In the genomic region with DNA sequence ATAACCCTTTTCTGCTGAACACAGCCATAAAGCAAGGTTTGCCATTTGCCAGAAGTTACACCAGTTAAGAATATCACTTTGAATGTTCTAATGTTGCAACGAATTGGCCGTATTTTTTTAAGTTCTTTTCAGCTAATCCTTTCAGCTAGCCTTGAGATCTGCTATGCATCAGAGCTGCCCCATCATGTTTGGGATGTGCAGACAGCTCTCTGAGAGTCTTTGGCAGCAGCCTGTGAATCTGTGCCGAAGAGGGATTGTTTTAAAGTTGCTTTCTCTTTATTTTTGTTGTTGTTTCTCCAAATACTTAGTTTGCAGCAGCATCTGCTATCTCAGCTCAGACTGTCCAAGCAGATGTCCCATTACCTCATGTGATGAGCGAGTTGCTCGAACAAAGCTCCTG, we compare ENCODE assay signal across 1 cellular context.
TF ChIP-seq lines count a peak whose summit lies in the region.

No MANE protein-coding gene starts in this region.

TF ChIP-seq in GM23338, 12 proteins besides CTCF, POLR2A, EP300 and RAD21 (continued from another document):
- TF ChIP-seq, protein P1, sequence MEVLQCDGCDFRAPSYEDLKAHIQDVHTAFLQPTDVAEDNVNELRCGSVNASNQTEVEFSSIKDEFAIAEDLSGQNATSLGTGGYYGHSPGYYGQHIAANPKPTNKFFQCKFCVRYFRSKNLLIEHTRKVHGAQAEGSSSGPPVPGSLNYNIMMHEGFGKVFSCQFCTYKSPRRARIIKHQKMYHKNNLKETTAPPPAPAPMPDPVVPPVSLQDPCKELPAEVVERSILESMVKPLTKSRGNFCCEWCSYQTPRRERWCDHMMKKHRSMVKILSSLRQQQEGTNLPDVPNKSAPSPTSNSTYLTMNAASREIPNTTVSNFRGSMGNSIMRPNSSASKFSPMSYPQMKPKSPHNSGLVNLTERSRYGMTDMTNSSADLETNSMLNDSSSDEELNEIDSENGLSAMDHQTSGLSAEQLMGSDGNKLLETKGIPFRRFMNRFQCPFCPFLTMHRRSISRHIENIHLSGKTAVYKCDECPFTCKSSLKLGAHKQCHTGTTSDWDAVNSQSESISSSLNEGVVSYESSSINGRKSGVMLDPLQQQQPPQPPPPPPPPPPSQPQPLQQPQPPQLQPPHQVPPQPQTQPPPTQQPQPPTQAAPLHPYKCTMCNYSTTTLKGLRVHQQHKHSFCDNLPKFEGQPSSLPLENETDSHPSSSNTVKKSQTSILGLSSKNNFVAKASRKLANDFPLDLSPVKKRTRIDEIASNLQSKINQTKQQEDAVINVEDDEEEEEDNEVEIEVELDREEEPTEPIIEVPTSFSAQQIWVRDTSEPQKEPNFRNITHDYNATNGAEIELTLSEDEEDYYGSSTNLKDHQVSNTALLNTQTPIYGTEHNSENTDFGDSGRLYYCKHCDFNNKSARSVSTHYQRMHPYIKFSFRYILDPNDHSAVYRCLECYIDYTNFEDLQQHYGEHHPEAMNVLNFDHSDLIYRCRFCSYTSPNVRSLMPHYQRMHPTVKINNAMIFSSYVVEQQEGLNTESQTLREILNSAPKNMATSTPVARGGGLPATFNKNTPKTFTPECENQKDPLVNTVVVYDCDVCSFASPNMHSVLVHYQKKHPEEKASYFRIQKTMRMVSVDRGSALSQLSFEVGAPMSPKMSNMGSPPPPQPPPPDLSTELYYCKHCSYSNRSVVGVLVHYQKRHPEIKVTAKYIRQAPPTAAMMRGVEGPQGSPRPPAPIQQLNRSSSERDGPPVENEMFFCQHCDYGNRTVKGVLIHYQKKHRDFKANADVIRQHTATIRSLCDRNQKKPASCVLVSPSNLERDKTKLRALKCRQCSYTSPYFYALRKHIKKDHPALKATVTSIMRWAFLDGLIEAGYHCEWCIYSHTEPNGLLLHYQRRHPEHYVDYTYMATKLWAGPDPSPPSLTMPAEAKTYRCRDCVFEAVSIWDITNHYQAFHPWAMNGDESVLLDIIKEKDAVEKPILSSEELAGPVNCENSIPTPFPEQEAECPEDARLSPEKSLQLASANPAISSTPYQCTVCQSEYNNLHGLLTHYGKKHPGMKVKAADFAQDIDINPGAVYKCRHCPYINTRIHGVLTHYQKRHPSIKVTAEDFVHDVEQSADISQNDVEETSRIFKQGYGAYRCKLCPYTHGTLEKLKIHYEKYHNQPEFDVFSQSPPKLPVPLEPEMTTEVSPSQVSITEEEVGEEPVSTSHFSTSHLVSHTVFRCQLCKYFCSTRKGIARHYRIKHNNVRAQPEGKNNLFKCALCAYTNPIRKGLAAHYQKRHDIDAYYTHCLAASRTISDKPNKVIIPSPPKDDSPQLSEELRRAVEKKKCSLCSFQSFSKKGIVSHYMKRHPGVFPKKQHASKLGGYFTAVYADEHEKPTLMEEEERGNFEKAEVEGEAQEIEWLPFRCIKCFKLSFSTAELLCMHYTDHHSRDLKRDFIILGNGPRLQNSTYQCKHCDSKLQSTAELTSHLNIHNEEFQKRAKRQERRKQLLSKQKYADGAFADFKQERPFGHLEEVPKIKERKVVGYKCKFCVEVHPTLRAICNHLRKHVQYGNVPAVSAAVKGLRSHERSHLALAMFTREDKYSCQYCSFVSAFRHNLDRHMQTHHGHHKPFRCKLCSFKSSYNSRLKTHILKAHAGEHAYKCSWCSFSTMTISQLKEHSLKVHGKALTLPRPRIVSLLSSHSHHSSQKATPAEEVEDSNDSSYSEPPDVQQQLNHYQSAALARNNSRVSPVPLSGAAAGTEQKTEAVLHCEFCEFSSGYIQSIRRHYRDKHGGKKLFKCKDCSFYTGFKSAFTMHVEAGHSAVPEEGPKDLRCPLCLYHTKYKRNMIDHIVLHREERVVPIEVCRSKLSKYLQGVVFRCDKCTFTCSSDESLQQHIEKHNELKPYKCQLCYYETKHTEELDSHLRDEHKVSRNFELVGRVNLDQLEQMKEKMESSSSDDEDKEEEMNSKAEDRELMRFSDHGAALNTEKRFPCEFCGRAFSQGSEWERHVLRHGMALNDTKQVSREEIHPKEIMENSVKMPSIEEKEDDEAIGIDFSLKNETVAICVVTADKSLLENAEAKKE (CRISPR knock-in tag; IDR thresholded peaks at IDR 0.05): no peak
- TF ChIP-seq REST (IDR thresholded peaks at IDR 0.05; ENCODE audit: unreplicated experiment) (no peak), CREB1 (CRISPR knock-in tag; IDR thresholded peaks at IDR 0.05; ENCODE audit: low read depth) (no peak), POLR2AphosphoS5 (IDR thresholded peaks at IDR 0.05; ENCODE audit: low read depth) (no peak), ZNF114 (CRISPR knock-in tag; IDR thresholded peaks at IDR 0.05) (no peak)
